10 cellular contexts compared by ENCODE assay signal in the genomic region with DNA sequence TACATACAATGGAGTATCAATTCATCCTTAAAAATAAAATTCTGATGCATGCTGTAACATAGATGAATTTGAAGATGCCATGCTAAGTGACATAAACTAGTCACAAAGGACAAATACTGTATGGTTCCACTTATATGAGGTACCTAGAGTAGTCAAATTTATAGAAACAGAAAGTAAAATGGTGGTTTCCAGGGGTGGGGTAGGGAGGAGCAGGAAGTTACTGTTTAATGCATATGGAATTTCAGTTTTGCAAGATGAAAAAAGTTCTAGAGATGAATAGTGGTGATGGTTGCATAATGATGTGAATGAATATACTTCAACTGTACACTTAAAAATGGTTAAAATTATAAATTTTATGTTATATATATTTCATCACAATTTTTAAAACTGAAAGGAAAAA. TPM values are rescaled to one million over a fixed set of nuclear protein-coding genes. Genes with fewer than 3 reads are reported as not detected.
DNase-seq lines count a peak whose midpoint lies in the region; ATAC-seq lines count a peak whose summit lies in the region.
"Had no signal": no experiment of that assay in that cellular context is flagged by ENCODE, and none has a peak within 500 bp of the region (broad histone marks: within the 10 kb centered on the region; RNA-seq: fewer than 3 reads in every experiment).

No MANE protein-coding gene starts in this region.

- peaks cover 6% of the 10 kb centered on the region for H3K4me1 ChIP-seq in CD8-positive, alpha-beta memory T cell (ENCODE audit: insufficient read depth, low read length)

- peaks cover under 1 to 23% (median 3%) of the 10 kb centered on the region in 3 donors for H3K36me3 Mint-ChIP-seq in CD8-positive, alpha-beta memory T cell
- peaks cover 21% of the 10 kb centered on the region for H3K36me3 Mint-ChIP-seq in activated CD8-positive, alpha-beta T cell treated with anti-CD3 and anti-CD28 coated beads, Interleukin-2, amount 10 ng/mL, durations not matched to agents 7 days and 5 days (ENCODE audit: low read depth)

- H3K27me3 ChIP-seq in CD8-positive, alpha-beta memory T cell (ENCODE audit: insufficient read depth, low read length, poor library complexity, severe bottlenecking) = no peaks in the 10 kb centered on the region

- H3K27me3 Mint-ChIP-seq in CD8-positive, alpha-beta memory T cell = peaks cover 0 to 2% of the 10 kb centered on the region in 2 donors
- no peaks in the 10 kb centered on the region for H3K27me3 Mint-ChIP-seq in activated CD8-positive, alpha-beta T cell treated with anti-CD3 and anti-CD28 coated beads, Interleukin-2, amount 10 ng/mL, durations not matched to agents 7 days and 5 days (ENCODE audit: low read depth)

- ATAC-seq in GM19452 (IDR thresholded peaks at IDR 0.05; ENCODE audit: unreplicated experiment) (peak; percentile 87), HG03175 (IDR thresholded peaks at IDR 0.05; ENCODE audit: unreplicated experiment) (peak; percentile 76), left ventricle myocardium superior (no peak)
- peak; percentile 55 for ATAC-seq in activated CD8-positive, alpha-beta T cell treated with anti-CD3 and anti-CD28 coated beads, Interleukin-2, amount 10 ng/mL, durations not matched to agents 7 days and 5 days

- peak overlapping the region in 7 of 8 donors; percentile 32 to 85 (median 68) for H3K27ac Mint-ChIP-seq in CD8-positive, alpha-beta memory T cell
- no peak overlapping the region for H3K27ac Mint-ChIP-seq in activated CD8-positive, alpha-beta T cell treated with anti-CD3 and anti-CD28 coated beads, Interleukin-2, amount 10 ng/mL, durations not matched to agents 7 days and 5 days
- H3K27ac Mint-ChIP-seq: progenitor cell of endocrine pancreas had no signal

- DNase-seq in CD8-positive, alpha-beta memory T cell = no peak
- DNase-seq in activated CD8-positive, alpha-beta T cell treated with anti-CD3 and anti-CD28 coated beads, Interleukin-2, amount 10 ng/mL, durations not matched to agents 7 days and 5 days = peak; percentile 26
- DNase-seq in hepatic stellate cell (ENCODE audit: low spot score) = no peak
- DNase-seq in stimulated activated CD4-positive, alpha-beta T cell treated with anti-CD3 and anti-CD28 coated beads, Interleukin-4, amount 100 ng/mL, for 4 hours = no peak
- no peak for DNase-seq in NCI-H1092 (lab: John Stamatoyannopoulos, UW)
- DNase-seq in left ventricle myocardium superior = no peak
- DNase-seq: NCI-H1105 had no signal

- H3K4me3 ChIP-seq in CD8-positive, alpha-beta memory T cell (ENCODE audit: low read length) = no peak overlapping the region

- H3K9me3 Mint-ChIP-seq in CD8-positive, alpha-beta memory T cell = peaks cover 3 to 23% (median 7%) of the 10 kb centered on the region in 5 donors
- peaks cover 28% of the 10 kb centered on the region for H3K9me3 Mint-ChIP-seq in activated CD8-positive, alpha-beta T cell treated with anti-CD3 and anti-CD28 coated beads, Interleukin-2, amount 10 ng/mL, durations not matched to agents 7 days and 5 days (ENCODE audit: insufficient read depth)

- no peaks in the 10 kb centered on the region for H3K36me3 ChIP-seq in CD8-positive, alpha-beta memory T cell (ENCODE audit: insufficient read depth, low read length)

- CTCF ChIA-PET in CD8-positive, alpha-beta memory T cell (lab: Charles Lee) = no interaction called here
- CTCF ChIA-PET in activated CD8-positive, alpha-beta T cell treated with anti-CD3 and anti-CD28 coated beads, Interleukin-2, amount 10 ng/mL, durations not matched to agents 7 days and 5 days (lab: Charles Lee) = interaction anchor here (1.1 kb wide), 1 partner anchor 209 kb away, joined by 3 read pairs; no protein-coding TSS in a partner anchor

- H3K9me3 ChIP-seq in CD8-positive, alpha-beta memory T cell (ENCODE audit: low read length) = no peaks in the 10 kb centered on the region

- peaks cover 22 to 31% (median 28%) of the 10 kb centered on the region in 3 donors for H3K4me1 Mint-ChIP-seq in CD8-positive, alpha-beta memory T cell
- H3K4me1 Mint-ChIP-seq in activated CD8-positive, alpha-beta T cell treated with anti-CD3 and anti-CD28 coated beads, Interleukin-2, amount 10 ng/mL, durations not matched to agents 7 days and 5 days (ENCODE audit: low read depth) = peaks cover 16% of the 10 kb centered on the region

- no peak overlapping the region for H3K27ac ChIP-seq in CD8-positive, alpha-beta memory T cell (ENCODE audit: low read depth, low read length)

- intact Hi-C loops in left ventricle myocardium superior (cut with micrococcal nuclease) = no loop called here

- POLR2A ChIA-PET in CD8-positive, alpha-beta memory T cell (lab: Charles Lee) = no interaction called here
- POLR2A ChIA-PET in activated CD8-positive, alpha-beta T cell treated with anti-CD3 and anti-CD28 coated beads, Interleukin-2, amount 10 ng/mL, durations not matched to agents 7 days and 5 days (lab: Charles Lee) = no interaction called here

- H3K4me3 Mint-ChIP-seq in CD8-positive, alpha-beta memory T cell = peak overlapping the region in 5 of 7 donors; percentile 5 to 55 (median 24)
- H3K4me3 Mint-ChIP-seq in activated CD8-positive, alpha-beta T cell treated with anti-CD3 and anti-CD28 coated beads, Interleukin-2, amount 10 ng/mL, durations not matched to agents 7 days and 5 days = no peak overlapping the region

RNA-seq across cellular contexts. Expression of a gene that starts 57.3 kb away (rescaled TPM):
- 10 to 100 TPM; 15.9 to 16.0 TPM for total RNA-seq in CD8-positive, alpha-beta memory T cell
- polyA plus RNA-seq in CD8-positive, alpha-beta memory T cell = 8.8 TPM
- 10 to 100 TPM; 25.5 to 26.7 TPM for total RNA-seq in activated CD8-positive, alpha-beta T cell treated with anti-CD3 and anti-CD28 coated beads, Interleukin-2, amount 10 ng/mL, durations not matched to agents 7 days and 5 days
- total RNA-seq in left ventricle myocardium superior = 33.8 TPM
